ENCODE assay signal across 1 cellular context in genomic region chr19:12665281-12665573, GRCh38.
TF ChIP-seq lines count a peak whose summit lies in the region.

No MANE protein-coding gene starts in this region.

TF ChIP-seq in IMR-90, 13 proteins besides CTCF, POLR2A, EP300 and RAD21 (continued from another document):
- TF ChIP-seq, protein P1, sequence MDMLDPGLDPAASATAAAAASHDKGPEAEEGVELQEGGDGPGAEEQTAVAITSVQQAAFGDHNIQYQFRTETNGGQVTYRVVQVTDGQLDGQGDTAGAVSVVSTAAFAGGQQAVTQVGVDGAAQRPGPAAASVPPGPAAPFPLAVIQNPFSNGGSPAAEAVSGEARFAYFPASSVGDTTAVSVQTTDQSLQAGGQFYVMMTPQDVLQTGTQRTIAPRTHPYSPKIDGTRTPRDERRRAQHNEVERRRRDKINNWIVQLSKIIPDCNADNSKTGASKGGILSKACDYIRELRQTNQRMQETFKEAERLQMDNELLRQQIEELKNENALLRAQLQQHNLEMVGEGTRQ (IDR thresholded peaks at IDR 0.05; ENCODE audit: low read depth, low read length): no peak
- TF ChIP-seq, protein P2, sequence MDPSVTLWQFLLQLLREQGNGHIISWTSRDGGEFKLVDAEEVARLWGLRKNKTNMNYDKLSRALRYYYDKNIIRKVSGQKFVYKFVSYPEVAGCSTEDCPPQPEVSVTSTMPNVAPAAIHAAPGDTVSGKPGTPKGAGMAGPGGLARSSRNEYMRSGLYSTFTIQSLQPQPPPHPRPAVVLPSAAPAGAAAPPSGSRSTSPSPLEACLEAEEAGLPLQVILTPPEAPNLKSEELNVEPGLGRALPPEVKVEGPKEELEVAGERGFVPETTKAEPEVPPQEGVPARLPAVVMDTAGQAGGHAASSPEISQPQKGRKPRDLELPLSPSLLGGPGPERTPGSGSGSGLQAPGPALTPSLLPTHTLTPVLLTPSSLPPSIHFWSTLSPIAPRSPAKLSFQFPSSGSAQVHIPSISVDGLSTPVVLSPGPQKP (IDR thresholded peaks at IDR 0.05; ENCODE audit: borderline replicate concordance, low read depth, low read length): no peak
- TF ChIP-seq RFX5 (IDR thresholded peaks at IDR 0.05; ENCODE audit: low read depth, low read length): no peak
- no peak for TF ChIP-seq BHLHE40 (IDR thresholded peaks at IDR 0.05; ENCODE audit: low read depth, low read length)
- no peak for TF ChIP-seq RCOR1 (IDR thresholded peaks at IDR 0.05; ENCODE audit: insufficient replicate concordance, low read length)
- no peak for TF ChIP-seq CEBPB (IDR thresholded peaks at IDR 0.05; ENCODE audit: low read depth, low read length)
- TF ChIP-seq SMC3 (IDR thresholded peaks at IDR 0.05; ENCODE audit: low read depth, low read length): no peak
- TF ChIP-seq CHD1 (IDR thresholded peaks at IDR 0.05; ENCODE audit: low read depth, low read length): no peak
TF ChIP-seq in IMR-90: peak in this region for 0.
